ENCODE assay signal across 17 cellular contexts in genomic region chr11:60528934-60529333, GRCh38. TPM values are rescaled to one million over a fixed set of nuclear protein-coding genes. Genes with fewer than 3 reads are reported as not detected.
DNase-seq lines count a peak whose midpoint lies in the region; ATAC-seq and TF ChIP-seq lines count a peak whose summit lies in the region.
"Had no signal": no experiment of that assay in that cellular context is flagged by ENCODE, and none has a peak within 500 bp of the region (broad histone marks: within the 10 kb centered on the region; RNA-seq: fewer than 3 reads in every experiment).

No MANE protein-coding gene starts in this region.

- no peak overlapping the region for H3K4me3 Mint-ChIP-seq in CD8-positive, alpha-beta memory T cell

- H3K4me1 ChIP-seq in DOHH2 (ENCODE audit: control insufficient read depth, low read length) (peaks cover 11% of the 10 kb centered on the region), aorta (ENCODE audit: control insufficient read depth in 1 of 2, insufficient read depth in 2 of 2, low read length in 2 of 2) (no peaks in the 10 kb centered on the region)
- no peaks in the 10 kb centered on the region for H3K4me1 ChIP-seq in CD8-positive, alpha-beta memory T cell (ENCODE audit: insufficient read depth, low read length)
- H3K4me1 ChIP-seq: uterus had no signal

- no peaks in the 10 kb centered on the region for H3K27me3 ChIP-seq in DOHH2 (ENCODE audit: control insufficient read depth, low read length)
- no peaks in the 10 kb centered on the region for H3K27me3 ChIP-seq in SU-DHL-6 (ENCODE audit: low read length)
- H3K27me3 ChIP-seq in aorta (ENCODE audit: control insufficient read depth in 1 of 2, insufficient read depth in 2 of 2, low read length in 1 of 2) = no peaks in the 10 kb centered on the region
- no peaks in the 10 kb centered on the region for H3K27me3 ChIP-seq in CD8-positive, alpha-beta memory T cell (ENCODE audit: insufficient read depth, low read length, poor library complexity, severe bottlenecking)
- H3K27me3 ChIP-seq: uterus had no signal

- no peaks in the 10 kb centered on the region for H3K36me3 Mint-ChIP-seq in CD8-positive, alpha-beta memory T cell

- H3K79me2 ChIP-seq in DOHH2 (ENCODE audit: control insufficient read depth, low read length) (no peaks in the 10 kb centered on the region), SU-DHL-6 (ENCODE audit: insufficient read depth, low read length) (no peaks in the 10 kb centered on the region)

- CTCF ChIA-PET in CD8-positive, alpha-beta memory T cell (lab: Charles Lee) = no interaction called here

- peaks cover 0 to 3% (median 0%) of the 10 kb centered on the region in 5 donors for H3K9me3 Mint-ChIP-seq in CD8-positive, alpha-beta memory T cell

- 33 to 52% methylated on average over 1 of the region's 1 CpG for WGBS in aorta, 2 donors

- POLR2A ChIA-PET in CD8-positive, alpha-beta memory T cell (lab: Charles Lee) = no interaction called here

- DNase-seq in aorta = no peak
- no peak for DNase-seq in SK-N-DZ (ENCODE audit: low spot score)
- DNase-seq in CD8-positive, alpha-beta memory T cell = no peak
- DNase-seq: NCI-H2029, PC-3, uterus, WERI-Rb-1 had no signal

- H3K9me2 ChIP-seq in DOHH2 (replicated peaks; ENCODE audit: control insufficient read depth, low read length) = no peaks in the 10 kb centered on the region
- no peaks in the 10 kb centered on the region for H3K9me2 ChIP-seq in SU-DHL-6 (replicated peaks; ENCODE audit: insufficient read depth, low read length)

- ATAC-seq in GM21367 (IDR thresholded peaks at IDR 0.05; ENCODE audit: unreplicated experiment) (peak; percentile 89), HG03432 (IDR thresholded peaks at IDR 0.05; ENCODE audit: unreplicated experiment) (peak; percentile 91), aorta (ENCODE audit: low FRiP score) (no peak), GM18519 (IDR thresholded peaks at IDR 0.05; ENCODE audit: low FRiP score, unreplicated experiment) (no peak)
- ATAC-seq: PC-3, sciatic nerve had no signal

- H3K27ac Mint-ChIP-seq in CD8-positive, alpha-beta memory T cell = no peak overlapping the region

- H4K20me1 ChIP-seq in DOHH2 (ENCODE audit: control insufficient read depth, insufficient read depth, low read depth, low read length) = no peaks in the 10 kb centered on the region
- no peaks in the 10 kb centered on the region for H4K20me1 ChIP-seq in SU-DHL-6 (ENCODE audit: low read depth, low read length)

- H3K9me3 ChIP-seq in DOHH2 (ENCODE audit: control insufficient read depth, insufficient read depth, low read length) (no peaks in the 10 kb centered on the region), SU-DHL-6 (ENCODE audit: insufficient read depth, low read length) (no peaks in the 10 kb centered on the region), aorta (ENCODE audit: control insufficient read depth, low read length) (no peaks in the 10 kb centered on the region)
- H3K9me3 ChIP-seq in CD8-positive, alpha-beta memory T cell (ENCODE audit: low read length) = no peaks in the 10 kb centered on the region
- H3K9me3 ChIP-seq: uterus had no signal

- no peak overlapping the region for H3K27ac ChIP-seq in DOHH2 (ENCODE audit: low read depth, low read length)
- H3K27ac ChIP-seq in SU-DHL-6 (ENCODE audit: low read depth, low read length) = no peak overlapping the region
- no peak overlapping the region for H3K27ac ChIP-seq in aorta (ENCODE audit: low read depth in 1 of 2, low read length in 2 of 2)
- H3K27ac ChIP-seq in CD8-positive, alpha-beta memory T cell (ENCODE audit: low read depth, low read length) = no peak overlapping the region
- H3K27ac ChIP-seq: uterus, WERI-Rb-1 had no signal

- intact Hi-C loops in aorta (cut with DNase I) = no loop called here

- no peaks in the 10 kb centered on the region for H3K4me1 Mint-ChIP-seq in CD8-positive, alpha-beta memory T cell

- TF ChIP-seq CTCF in DOHH2 (IDR thresholded peaks at IDR 0.05; ENCODE audit: low read depth, low read length, poor library complexity, severe bottlenecking) (no peak), SU-DHL-6 (IDR thresholded peaks at IDR 0.05; ENCODE audit: insufficient read depth, low read length, poor library complexity, severe bottlenecking) (no peak)

- no peak overlapping the region for H3K9ac ChIP-seq in SU-DHL-6 (ENCODE audit: low read length)

- H3K4me3 ChIP-seq in DOHH2 (ENCODE audit: low read length) (no peak overlapping the region), SU-DHL-6 (ENCODE audit: insufficient read depth, low read length, poor library complexity, severe bottlenecking) (no peak overlapping the region), aorta (ENCODE audit: low read length in 2 of 2) (no peak overlapping the region)
- H3K4me3 ChIP-seq in CD8-positive, alpha-beta memory T cell (ENCODE audit: low read length) = no peak overlapping the region
- H3K4me3 ChIP-seq: uterus had no signal

- no peaks in the 10 kb centered on the region for H3F3A ChIP-seq in DOHH2 (ENCODE audit: control insufficient read depth, insufficient read depth)
- no peaks in the 10 kb centered on the region for H3F3A ChIP-seq in SU-DHL-6 (ENCODE audit: insufficient read depth)

- no peaks in the 10 kb centered on the region for H3K36me3 ChIP-seq in DOHH2 (ENCODE audit: control insufficient read depth, low read length)
- H3K36me3 ChIP-seq in SU-DHL-6 (ENCODE audit: low read length) = no peaks in the 10 kb centered on the region
- no peaks in the 10 kb centered on the region for H3K36me3 ChIP-seq in aorta (ENCODE audit: control insufficient read depth in 1 of 2, insufficient read depth in 2 of 2, low read length in 1 of 2)
- no peaks in the 10 kb centered on the region for H3K36me3 ChIP-seq in CD8-positive, alpha-beta memory T cell (ENCODE audit: insufficient read depth, low read length)
- H3K36me3 ChIP-seq: uterus, WERI-Rb-1 had no signal

- H3K4me2 ChIP-seq in DOHH2 (ENCODE audit: low read length) (peak overlapping the region; percentile 6; the same call in 1 of the 2 replicates), SU-DHL-6 (ENCODE audit: low read depth, low read length, poor library complexity, severe bottlenecking) (peak overlapping the region; percentile 11)

- H3K27me3 Mint-ChIP-seq in CD8-positive, alpha-beta memory T cell = peaks cover 3 to 45% of the 10 kb centered on the region in 2 donors

- no peak overlapping the region for H2AFZ ChIP-seq in SU-DHL-6 (ENCODE audit: low read depth, low read length, severe bottlenecking)

RNA-seq across cellular contexts. Expression of gene MS4A13, which starts 13.7 kb away (rescaled TPM):
- total RNA-seq in aorta = not detected
- not detected for polyA plus RNA-seq in aorta
- not detected in 2 replicates for polyA plus RNA-seq in SK-N-DZ (2014; cell fraction: cytosol; rRNA removed)
- polyA plus RNA-seq in SK-N-DZ (2014; cell fraction: nucleus; rRNA removed) = not detected in 2 replicates
- total RNA-seq in CD8-positive, alpha-beta memory T cell = not detected
- polyA plus RNA-seq in CD8-positive, alpha-beta memory T cell = not detected
- total RNA-seq: G401, mucosa of gallbladder, PC-3, sciatic nerve, uterus had no signal
- polyA plus RNA-seq: AG04450, esophagus had no signal

RNA-seq across cellular contexts. Expression of gene MS4A12, which starts 36.4 kb away (rescaled TPM):
- not detected for total RNA-seq in aorta
- polyA plus RNA-seq in aorta = 10 to 100 TPM in 1 of 2 donors, under 1 TPM in 1; 0.84 to 11.1 TPM
- polyA plus RNA-seq in SK-N-DZ (2014; cell fraction: cytosol; rRNA removed) = not detected in 2 replicates
- polyA plus RNA-seq in SK-N-DZ (2014; cell fraction: nucleus; rRNA removed) = not detected in 2 replicates
- total RNA-seq in CD8-positive, alpha-beta memory T cell = not detected
- polyA plus RNA-seq in CD8-positive, alpha-beta memory T cell = not detected
- total RNA-seq: G401, mucosa of gallbladder, PC-3, sciatic nerve, uterus had no signal
- polyA plus RNA-seq: AG04450, esophagus had no signal

Comparison
In these comparisons a context has a peak if more than half of its experiments do, and no peak if none do; other contexts are left out.
1. ATAC-seq: peak in GM21367 (single experiment) and HG03432 (single experiment); none in aorta (single experiment) and GM18519 (single experiment).